Comparison of ENCODE assay signal across 1 cellular context in the genomic region with DNA sequence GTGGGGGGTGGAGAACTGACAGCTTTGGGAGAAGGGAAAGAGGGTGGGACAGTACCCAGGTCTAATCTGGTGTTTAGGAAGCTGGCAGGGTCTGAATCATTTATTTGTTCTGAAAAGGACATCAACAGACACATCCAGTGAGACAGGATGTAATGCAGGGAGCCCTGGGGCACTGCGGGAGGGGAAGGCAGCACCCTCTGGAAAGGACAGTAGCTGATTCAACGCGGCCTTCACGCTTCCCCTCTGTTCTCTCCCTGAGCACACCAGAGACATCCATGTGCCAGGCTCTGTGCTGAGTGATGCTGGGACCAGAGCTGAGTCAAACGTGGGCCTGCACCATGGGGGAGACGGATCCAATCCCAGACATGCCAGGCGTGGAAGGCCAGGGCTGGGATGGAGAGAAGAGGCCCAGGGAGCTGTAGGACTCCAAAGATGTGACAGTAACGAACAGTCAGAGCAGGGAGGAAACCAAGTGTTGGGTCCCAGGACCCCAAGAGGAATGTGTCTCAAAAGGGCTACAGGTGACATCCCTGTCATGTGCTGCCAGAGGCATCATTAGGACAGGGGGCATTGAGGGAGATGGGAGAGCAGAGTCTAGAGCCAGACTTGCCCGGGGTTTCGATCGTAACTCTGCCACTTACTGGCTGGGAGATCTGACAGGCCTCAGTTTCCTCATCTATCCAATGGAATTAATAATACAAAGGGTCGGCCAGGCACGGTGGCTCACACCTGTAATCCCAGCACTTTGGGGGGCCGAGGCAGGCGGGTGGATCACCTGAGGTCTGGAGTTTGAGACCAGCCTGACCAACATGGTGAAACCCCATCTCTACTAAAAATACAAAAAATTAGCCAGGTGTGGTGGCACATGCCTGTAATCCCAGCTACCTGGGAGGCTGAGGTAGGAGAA.
TF ChIP-seq lines count a peak whose summit lies in the region.

No MANE protein-coding gene starts in this region.

TF ChIP-seq in WTC11, 78 proteins besides CTCF, POLR2A, EP300 and RAD21 (continued from another document):
- TF ChIP-seq ZNF121 (CRISPR knock-in tag; IDR thresholded peaks at IDR 0.05) (no peak), IRF2 (CRISPR knock-in tag; IDR thresholded peaks at IDR 0.05; ENCODE audit: borderline replicate concordance, low read depth) (no peak), NFE2L1 (CRISPR knock-in tag; IDR thresholded peaks at IDR 0.05) (no peak), ESRRA (CRISPR knock-in tag; IDR thresholded peaks at IDR 0.05; ENCODE audit: borderline replicate concordance) (no peak)
- TF ChIP-seq, protein P1, sequence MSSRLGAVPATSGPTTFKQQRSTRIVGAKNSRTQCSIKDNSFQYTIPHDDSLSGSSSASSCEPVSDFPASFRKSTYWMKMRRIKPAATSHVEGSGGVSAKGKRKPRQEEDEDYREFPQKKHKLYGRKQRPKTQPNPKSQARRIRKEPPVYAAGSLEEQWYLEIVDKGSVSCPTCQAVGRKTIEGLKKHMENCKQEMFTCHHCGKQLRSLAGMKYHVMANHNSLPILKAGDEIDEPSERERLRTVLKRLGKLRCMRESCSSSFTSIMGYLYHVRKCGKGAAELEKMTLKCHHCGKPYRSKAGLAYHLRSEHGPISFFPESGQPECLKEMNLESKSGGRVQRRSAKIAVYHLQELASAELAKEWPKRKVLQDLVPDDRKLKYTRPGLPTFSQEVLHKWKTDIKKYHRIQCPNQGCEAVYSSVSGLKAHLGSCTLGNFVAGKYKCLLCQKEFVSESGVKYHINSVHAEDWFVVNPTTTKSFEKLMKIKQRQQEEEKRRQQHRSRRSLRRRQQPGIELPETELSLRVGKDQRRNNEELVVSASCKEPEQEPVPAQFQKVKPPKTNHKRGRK (CRISPR knock-in tag; IDR thresholded peaks at IDR 0.05; ENCODE audit: borderline replicate concordance): no peak
- TF ChIP-seq, protein P2, sequence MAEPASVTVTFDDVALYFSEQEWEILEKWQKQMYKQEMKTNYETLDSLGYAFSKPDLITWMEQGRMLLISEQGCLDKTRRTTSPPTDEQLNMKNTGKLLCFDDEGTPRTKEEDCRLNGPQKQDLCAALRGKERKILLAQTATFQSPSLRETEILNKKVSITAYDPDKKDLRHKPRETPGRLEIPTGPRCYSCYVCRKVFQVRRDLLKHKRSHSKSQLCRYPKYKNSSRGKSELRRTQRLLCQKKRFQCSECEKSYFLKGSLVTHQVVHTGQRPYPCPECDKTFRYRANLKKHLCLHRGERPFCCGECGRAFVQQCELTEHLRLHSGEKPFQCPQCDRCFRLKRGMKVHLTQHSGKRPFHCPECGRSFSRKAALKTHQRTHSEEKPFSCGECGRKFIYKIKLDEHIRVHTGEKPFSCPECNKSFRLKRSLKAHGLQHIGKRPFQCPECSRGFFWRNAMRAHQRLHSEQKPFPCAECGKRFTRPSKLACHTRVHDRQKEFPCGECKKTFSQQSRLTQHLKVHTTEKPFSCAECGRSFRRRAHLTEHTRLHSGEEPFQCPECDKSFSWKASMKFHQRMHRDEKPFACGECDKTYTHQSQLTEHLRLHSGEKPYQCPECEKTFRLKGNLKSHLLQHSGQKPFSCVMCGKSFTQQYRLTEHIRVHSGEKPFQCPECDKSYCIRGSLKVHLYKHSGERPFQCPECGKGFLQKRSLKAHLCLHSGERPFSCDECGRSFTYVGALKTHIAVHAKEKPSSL (CRISPR knock-in tag; conservative IDR thresholded peaks at IDR 0.05): no peak
- TF ChIP-seq, protein P3, sequence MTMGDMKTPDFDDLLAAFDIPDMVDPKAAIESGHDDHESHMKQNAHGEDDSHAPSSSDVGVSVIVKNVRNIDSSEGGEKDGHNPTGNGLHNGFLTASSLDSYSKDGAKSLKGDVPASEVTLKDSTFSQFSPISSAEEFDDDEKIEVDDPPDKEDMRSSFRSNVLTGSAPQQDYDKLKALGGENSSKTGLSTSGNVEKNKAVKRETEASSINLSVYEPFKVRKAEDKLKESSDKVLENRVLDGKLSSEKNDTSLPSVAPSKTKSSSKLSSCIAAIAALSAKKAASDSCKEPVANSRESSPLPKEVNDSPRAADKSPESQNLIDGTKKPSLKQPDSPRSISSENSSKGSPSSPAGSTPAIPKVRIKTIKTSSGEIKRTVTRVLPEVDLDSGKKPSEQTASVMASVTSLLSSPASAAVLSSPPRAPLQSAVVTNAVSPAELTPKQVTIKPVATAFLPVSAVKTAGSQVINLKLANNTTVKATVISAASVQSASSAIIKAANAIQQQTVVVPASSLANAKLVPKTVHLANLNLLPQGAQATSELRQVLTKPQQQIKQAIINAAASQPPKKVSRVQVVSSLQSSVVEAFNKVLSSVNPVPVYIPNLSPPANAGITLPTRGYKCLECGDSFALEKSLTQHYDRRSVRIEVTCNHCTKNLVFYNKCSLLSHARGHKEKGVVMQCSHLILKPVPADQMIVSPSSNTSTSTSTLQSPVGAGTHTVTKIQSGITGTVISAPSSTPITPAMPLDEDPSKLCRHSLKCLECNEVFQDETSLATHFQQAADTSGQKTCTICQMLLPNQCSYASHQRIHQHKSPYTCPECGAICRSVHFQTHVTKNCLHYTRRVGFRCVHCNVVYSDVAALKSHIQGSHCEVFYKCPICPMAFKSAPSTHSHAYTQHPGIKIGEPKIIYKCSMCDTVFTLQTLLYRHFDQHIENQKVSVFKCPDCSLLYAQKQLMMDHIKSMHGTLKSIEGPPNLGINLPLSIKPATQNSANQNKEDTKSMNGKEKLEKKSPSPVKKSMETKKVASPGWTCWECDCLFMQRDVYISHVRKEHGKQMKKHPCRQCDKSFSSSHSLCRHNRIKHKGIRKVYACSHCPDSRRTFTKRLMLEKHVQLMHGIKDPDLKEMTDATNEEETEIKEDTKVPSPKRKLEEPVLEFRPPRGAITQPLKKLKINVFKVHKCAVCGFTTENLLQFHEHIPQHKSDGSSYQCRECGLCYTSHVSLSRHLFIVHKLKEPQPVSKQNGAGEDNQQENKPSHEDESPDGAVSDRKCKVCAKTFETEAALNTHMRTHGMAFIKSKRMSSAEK (CRISPR knock-in tag; IDR thresholded peaks at IDR 0.05; ENCODE audit: borderline replicate concordance): no peak
